Comparison of ENCODE assay signal across 10 cellular contexts in genomic region chr6:693737-694038, GRCh38. TPM values are rescaled to one million over a fixed set of nuclear protein-coding genes. Genes with fewer than 3 reads are reported as not detected.
DNase-seq lines count a peak whose midpoint lies in the region; ATAC-seq, FAIRE-seq and TF ChIP-seq lines count a peak whose summit lies in the region.
"Had no signal": no experiment of that assay in that cellular context is flagged by ENCODE, and none has a peak within 500 bp of the region (broad histone marks: within the 10 kb centered on the region; RNA-seq: fewer than 3 reads in every experiment).

No MANE protein-coding gene starts in this region.

- H4K8ac ChIP-seq in mesenchymal stem cell (ENCODE audit: low read length) = no peak overlapping the region

- no peak overlapping the region for H4K91ac ChIP-seq in mesenchymal stem cell (ENCODE audit: low read length)

- POLR2A ChIA-PET in HepG2 (lab: Yijun Ruan, JAX) = no interaction called here

- no peak overlapping the region for H3K9ac ChIP-seq in HepG2 (ENCODE audit: insufficient read depth, low read depth, low read length)
- H3K9ac ChIP-seq in mesenchymal stem cell (ENCODE audit: low read length) = peak overlapping the region; percentile 88

- no peaks in the 10 kb centered on the region for H4K20me1 ChIP-seq in HepG2 (ENCODE audit: insufficient read depth, low read length)

- H2BK5ac ChIP-seq in mesenchymal stem cell (ENCODE audit: low read depth, low read length, poor library complexity, severe bottlenecking) = no peak overlapping the region

- H3K4me2 ChIP-seq in HepG2 (ENCODE audit: low read depth, low read length) (peak overlapping the region; percentile 94), mesenchymal stem cell (ENCODE audit: low read length, poor library complexity, severe bottlenecking) (no peak overlapping the region)

- H3K9me3 ChIP-seq in HepG2 (ENCODE audit: low read length) (no peaks in the 10 kb centered on the region), right lobe of liver (no peaks in the 10 kb centered on the region), mesenchymal stem cell (ENCODE audit: control insufficient read depth, low read length) (no peaks in the 10 kb centered on the region), vagina (no peaks in the 10 kb centered on the region)
- H3K9me3 ChIP-seq: mucosa of descending colon had no signal

- H3K79me2 ChIP-seq in HepG2 (ENCODE audit: insufficient read depth, low read length) = peaks cover 25% of the 10 kb centered on the region

- H3K27me3 ChIP-seq in HepG2 (ENCODE audit: control insufficient read depth in 1 of 2, insufficient read depth in 2 of 2, low read length in 2 of 2) (peaks cover 3 to 15% of the 10 kb centered on the region in 2 experiments; a peak in 3 of 5 replicates), right lobe of liver (no peaks in the 10 kb centered on the region), mesenchymal stem cell (ENCODE audit: control insufficient read depth in 1 of 2, insufficient read depth in 1 of 2, low read length in 2 of 2) (no peaks in the 10 kb centered on the region), vagina (no peaks in the 10 kb centered on the region)

- in situ Hi-C loops in HepG2 (cut with HindIII; ENCODE audit: extremely low pct_ligation_motif_present, low pct_unique_long_range_greater_than_20kb) = no loop called here
- in situ Hi-C loops in astrocyte of the cerebellum (cut with HindIII; ENCODE audit: low sequenced_read_pairs) = no loop called here

- H3K14ac ChIP-seq in mesenchymal stem cell (ENCODE audit: low read length in 2 of 2) = peak overlapping the region in 1 of 2 experiments; percentile 88

- no peak for TF ChIP-seq POLR2A in HepG2 (IDR thresholded peaks at IDR 0.05; ENCODE audit: insufficient read depth in 1 of 2, low read depth in 2 of 2, low read length in 2 of 2)
- TF ChIP-seq POLR2A in right lobe of liver (IDR thresholded peaks at IDR 0.05) = no peak
- TF ChIP-seq POLR2A in vagina (IDR thresholded peaks at IDR 0.05) = no peak

- no peak overlapping the region for H2BK120ac ChIP-seq in mesenchymal stem cell (ENCODE audit: low read depth, low read length)

- H3K4me3 ChIP-seq in HepG2 (replicated peaks in 1 of 3; ENCODE audit: insufficient read depth in 1 of 3, low read depth in 2 of 3, low read length in 3 of 3) = peak overlapping the region; percentile 80 to 96 (median 91); a peak in 5 of 6 replicates
- no peak overlapping the region for H3K4me3 ChIP-seq in right lobe of liver
- peak overlapping the region; percentile 83 for H3K4me3 ChIP-seq in astrocyte of the cerebellum (ENCODE audit: low read depth, low read length)
- H3K4me3 ChIP-seq in mesenchymal stem cell (ENCODE audit: insufficient read depth in 1 of 2, low read depth in 1 of 2, low read length in 2 of 2) = peak overlapping the region in 1 of 2 experiments; percentile 97
- H3K4me3 ChIP-seq in vagina = peak overlapping the region; percentile 96 to 98

- H3K4me1 ChIP-seq in HepG2 (ENCODE audit: insufficient read depth, low read length) (peaks cover 19% of the 10 kb centered on the region), right lobe of liver (peaks cover 0 to 3% (median 3%) of the 10 kb centered on the region in 4 donors), mesenchymal stem cell (ENCODE audit: control insufficient read depth, insufficient read depth, low read depth, low read length) (peaks cover 7% of the 10 kb centered on the region), vagina (peaks cover 26% of the 10 kb centered on the region)

- no TSS peak for BruUV-seq in HepG2 (replicated peaks; lab: Mats Ljungman, UMichigan)

- no peaks in the 10 kb centered on the region; a peak in 1 of 5 replicates for H3K36me3 ChIP-seq in HepG2 (replicated peaks in 1 of 2; ENCODE audit: control insufficient read depth in 1 of 2, insufficient read depth in 2 of 2, low read length in 2 of 2)
- no peaks in the 10 kb centered on the region for H3K36me3 ChIP-seq in right lobe of liver
- H3K36me3 ChIP-seq in mesenchymal stem cell (ENCODE audit: control insufficient read depth in 1 of 2, insufficient read depth in 2 of 2, low read depth in 1 of 2, low read length in 2 of 2) = peaks cover 6 to 9% of the 10 kb centered on the region in 2 experiments
- no peaks in the 10 kb centered on the region for H3K36me3 ChIP-seq in vagina

- 86% methylated on average over 12 of the region's 12 CpGs for WGBS in HepG2 (ENCODE audit: low lambda C conversion rate)
- 83% methylated on average over 8 of the region's 12 CpGs for WGBS in right lobe of liver (ENCODE audit: insufficient coverage, low coverage, low lambda C conversion rate, missing lambda C conversion rate)
- WGBS in mesenchymal stem cell = 97% methylated on average over 12 of the region's 12 CpGs

- H3K23ac ChIP-seq in mesenchymal stem cell (ENCODE audit: low read length in 2 of 2) = no peak overlapping the region

- H3K79me1 ChIP-seq in mesenchymal stem cell (replicated peaks; ENCODE audit: low read length, poor library complexity, severe bottlenecking) = peaks cover 19% of the 10 kb centered on the region

- no peak overlapping the region for H2BK15ac ChIP-seq in mesenchymal stem cell (ENCODE audit: low read depth, poor library complexity, severe bottlenecking)

- no peak for TF ChIP-seq EP300 in HepG2 (IDR thresholded peaks at IDR 0.05; ENCODE audit: low read depth in 2 of 2, low read length in 2 of 2)
- TF ChIP-seq EP300 in HepG2 (CRISPR knock-in tag; IDR thresholded peaks at IDR 0.05; ENCODE audit: borderline replicate concordance) = no peak

- no peak for TF ChIP-seq RAD21 in HepG2 (CRISPR knock-in tag; IDR thresholded peaks at IDR 0.05)

- no peak for TF ChIP-seq CTCF in HepG2 (CRISPR knock-in tag; IDR thresholded peaks at IDR 0.05)
- TF ChIP-seq CTCF in right lobe of liver (IDR thresholded peaks at IDR 0.05) = no peak
- TF ChIP-seq CTCF in astrocyte of the cerebellum (IDR thresholded peaks at IDR 0.05; ENCODE audit: low read depth, low read length, missing control alignments) = no peak
- no peak for TF ChIP-seq CTCF in vagina (IDR thresholded peaks at IDR 0.05)

- H3K4ac ChIP-seq in mesenchymal stem cell (ENCODE audit: low read depth in 1 of 2, low read length in 2 of 2) = no peak overlapping the region

- CTCF ChIA-PET in HepG2 (lab: Yijun Ruan, JAX; ENCODE audit: low intra/inter-chr PET ratio, low total read pairs) = no interaction called here

- peak overlapping the region in 1 of 2 experiments; percentile 54 for H2BK12ac ChIP-seq in mesenchymal stem cell (ENCODE audit: low read length in 2 of 2)

- FAIRE-seq in HepG2 (lab: Jason Lieb, UNC) = no peak
- FAIRE-seq: H54 had no signal

- H2AFZ ChIP-seq in HepG2 (ENCODE audit: low read length) (no peak overlapping the region), mesenchymal stem cell (ENCODE audit: low read depth, low read length) (peak overlapping the region; percentile 78)

- intact Hi-C loops in HepG2 (cut with micrococcal nuclease; ENCODE audit: unreplicated experiment) (no loop called here), right lobe of liver (cut with DNase I) (no loop called here), vagina (cut with DNase I) (no loop called here)

- H3K27ac ChIP-seq in HepG2 (ENCODE audit: extremely low read length, insufficient read depth, low read length) (no peak overlapping the region), right lobe of liver (no peak overlapping the region), mesenchymal stem cell (ENCODE audit: low read length, poor library complexity, severe bottlenecking) (no peak overlapping the region), vagina (no peak overlapping the region)

- no peak for DNase-seq in HepG2 (ENCODE audit: low spot score)
- no peak for DNase-seq in right lobe of liver
- DNase-seq in astrocyte of the cerebellum (ENCODE audit: low read depth) = no peak
- no peak for DNase-seq in mesenchymal stem cell
- DNase-seq in vagina (ENCODE audit: extremely low spot score in 2 of 2) = no peak
- no peak for DNase-seq in NCI-H1092 treated with DMSO at 0.1 percent for 48 hours (lab: John Stamatoyannopoulos, UW)
- DNase-seq in effector CD8-positive, alpha-beta T cell (lab: John Stamatoyannopoulos, UW) = no peak

- no peak overlapping the region for H2AK5ac ChIP-seq in mesenchymal stem cell (ENCODE audit: low read length, severe bottlenecking)

- peak overlapping the region in 1 of 2 experiments; percentile 81 for H3K18ac ChIP-seq in mesenchymal stem cell (ENCODE audit: low read depth in 1 of 2, low read length in 2 of 2)

- ATAC-seq in HepG2 = no peak
- no peak for ATAC-seq in right lobe of liver
- ATAC-seq in HG02763 (IDR thresholded peaks at IDR 0.05; ENCODE audit: unreplicated experiment) = no peak

RNA-seq across cellular contexts. Expression of gene EXOC2, which starts 0.7 kb away (rescaled TPM):
- total RNA-seq in HepG2 (2016; rRNA removed; fragmentation: Illumina TruSeq; extraction: Trizol) (22.9 and 36.6 TPM in 2 replicates), right lobe of liver (10 to 100 TPM in 5 of 6 experiments, 1 to 10 TPM in 1; 7.1 to 12.8 (median 10.5) TPM), vagina (23.6 TPM)
- total RNA-seq in HepG2 (2016; cell fraction: cytosol; rRNA removed; fragmentation: Illumina TruSeq; extraction: Trizol; ENCODE audit: low read depth) = 6.8 and 7.3 TPM in 2 replicates
- 22.6 and 31.6 TPM in 2 replicates for total RNA-seq in HepG2 (2016; cell fraction: insoluble cytoplasmic fraction; rRNA removed; fragmentation: Illumina TruSeq; extraction: Trizol)
- total RNA-seq in HepG2 (2016; cell fraction: membrane; rRNA removed; fragmentation: Illumina TruSeq; extraction: Trizol) = 7.4 and 8.0 TPM in 2 replicates
- 22.2 and 23.8 TPM in 2 replicates for total RNA-seq in HepG2 (2016; cell fraction: nucleus; rRNA removed; fragmentation: Illumina TruSeq; extraction: Trizol)
- 12.6 and 12.9 TPM in 2 replicates for polyA plus RNA-seq in HepG2 (2011; rRNA removed)
- 9.3 and 11.0 TPM in 2 replicates for polyA plus RNA-seq in HepG2 (2011; cell fraction: cytosol; rRNA removed)
- polyA plus RNA-seq in HepG2 (2011; cell fraction: nucleus; rRNA removed) = 14.9 and 16.2 TPM in 2 replicates
- polyA plus RNA-seq in HepG2 (2012) = 10.6 and 14.3 TPM in 2 replicates
- polyA plus RNA-seq in HepG2 (2016; cell fraction: cytosol; fragmentation: Illumina TruSeq; extraction: Trizol; ENCODE audit: low read depth) = 3.4 and 4.8 TPM in 2 replicates
- polyA plus RNA-seq in HepG2 (2016; cell fraction: insoluble cytoplasmic fraction; fragmentation: Illumina TruSeq; extraction: Trizol; ENCODE audit: low read depth) = 23.3 and 23.8 TPM in 2 replicates
- 3.8 and 4.6 TPM in 2 replicates for polyA plus RNA-seq in HepG2 (2016; cell fraction: membrane; fragmentation: Illumina TruSeq; extraction: Trizol; ENCODE audit: low read depth)
- 17.0 and 17.2 TPM in 2 replicates for polyA plus RNA-seq in HepG2 (2016; cell fraction: nucleus; fragmentation: Illumina TruSeq; extraction: Trizol; ENCODE audit: insufficient read depth, low read depth)
- polyA minus RNA-seq in HepG2 (2011; rRNA and poly(A)+ RNA removed; ENCODE audit: low replicate concordance) = 28.4 and 31.4 TPM in 2 replicates
- polyA minus RNA-seq in HepG2 (2011; cell fraction: cytosol; rRNA and poly(A)+ RNA removed) = 19.6 and 19.7 TPM in 2 replicates
- 41.3 and 44.3 TPM in 2 replicates for polyA minus RNA-seq in HepG2 (2011; cell fraction: nucleus; rRNA and poly(A)+ RNA removed)
- 15.7 TPM for polyA plus RNA-seq in mesenchymal stem cell (2013, experiment 1 of 2)
- 15.8 TPM for polyA plus RNA-seq in mesenchymal stem cell (2013, experiment 2 of 2)

RNA-seq across cellular contexts. Expression of gene HUS1B, which starts 36.8 kb away (rescaled TPM):
- total RNA-seq in HepG2 (2016; rRNA removed; fragmentation: Illumina TruSeq; extraction: Trizol) (0.40 TPM in 1 of 2 replicates, not detected in the other), right lobe of liver (1 to 10 TPM in 2 of 6 experiments, under 1 TPM in 3, not detected in 1; 0.26 to 2.8 (median 0.34) TPM), vagina (0.98 TPM)
- total RNA-seq in HepG2 (2016; cell fraction: cytosol; rRNA removed; fragmentation: Illumina TruSeq; extraction: Trizol; ENCODE audit: low read depth) = not detected in 2 replicates
- total RNA-seq in HepG2 (2016; cell fraction: insoluble cytoplasmic fraction; rRNA removed; fragmentation: Illumina TruSeq; extraction: Trizol) = 0.31 and 0.50 TPM in 2 replicates
- 0.17 TPM in 1 of 2 replicates, not detected in the other for total RNA-seq in HepG2 (2016; cell fraction: membrane; rRNA removed; fragmentation: Illumina TruSeq; extraction: Trizol)
- total RNA-seq in HepG2 (2016; cell fraction: nucleus; rRNA removed; fragmentation: Illumina TruSeq; extraction: Trizol) = 1.4 and 1.8 TPM in 2 replicates
- 0.18 TPM in 1 of 2 replicates, not detected in the other for polyA plus RNA-seq in HepG2 (2011; rRNA removed)
- 0.12 and 0.32 TPM in 2 replicates for polyA plus RNA-seq in HepG2 (2011; cell fraction: cytosol; rRNA removed)
- polyA plus RNA-seq in HepG2 (2011; cell fraction: nucleus; rRNA removed) = 0.93 and 1.2 TPM in 2 replicates
- polyA plus RNA-seq in HepG2 (2012) = 0.19 TPM in 1 of 2 replicates, not detected in the other
- polyA plus RNA-seq in HepG2 (2016; cell fraction: cytosol; fragmentation: Illumina TruSeq; extraction: Trizol; ENCODE audit: low read depth) = 0.10 and 0.22 TPM in 2 replicates
- 0.47 TPM in 1 of 2 replicates, not detected in the other for polyA plus RNA-seq in HepG2 (2016; cell fraction: insoluble cytoplasmic fraction; fragmentation: Illumina TruSeq; extraction: Trizol; ENCODE audit: low read depth)
- 0.18 and 0.33 TPM in 2 replicates for polyA plus RNA-seq in HepG2 (2016; cell fraction: membrane; fragmentation: Illumina TruSeq; extraction: Trizol; ENCODE audit: low read depth)
- polyA plus RNA-seq in HepG2 (2016; cell fraction: nucleus; fragmentation: Illumina TruSeq; extraction: Trizol; ENCODE audit: insufficient read depth, low read depth) = not detected in 2 replicates
- polyA minus RNA-seq in HepG2 (2011; rRNA and poly(A)+ RNA removed; ENCODE audit: low replicate concordance) = 0.63 and 2.4 TPM in 2 replicates
- polyA minus RNA-seq in HepG2 (2011; cell fraction: cytosol; rRNA and poly(A)+ RNA removed) = not detected in 2 replicates
- polyA minus RNA-seq in HepG2 (2011; cell fraction: nucleus; rRNA and poly(A)+ RNA removed) = 4.5 and 5.0 TPM in 2 replicates
- polyA plus RNA-seq in mesenchymal stem cell (2013, experiment 1 of 2) = 0.35 TPM
- 0.52 TPM for polyA plus RNA-seq in mesenchymal stem cell (2013, experiment 2 of 2)

Comparison
In these comparisons a context has a peak if more than half of its experiments do, and no peak if none do; other contexts are left out.
1. H3K4me3 ChIP-seq: peak in HepG2 (3 of 3), astrocyte of the cerebellum (single experiment) and vagina (2 of 2); none in right lobe of liver (0 of 3).